In the genomic region with DNA sequence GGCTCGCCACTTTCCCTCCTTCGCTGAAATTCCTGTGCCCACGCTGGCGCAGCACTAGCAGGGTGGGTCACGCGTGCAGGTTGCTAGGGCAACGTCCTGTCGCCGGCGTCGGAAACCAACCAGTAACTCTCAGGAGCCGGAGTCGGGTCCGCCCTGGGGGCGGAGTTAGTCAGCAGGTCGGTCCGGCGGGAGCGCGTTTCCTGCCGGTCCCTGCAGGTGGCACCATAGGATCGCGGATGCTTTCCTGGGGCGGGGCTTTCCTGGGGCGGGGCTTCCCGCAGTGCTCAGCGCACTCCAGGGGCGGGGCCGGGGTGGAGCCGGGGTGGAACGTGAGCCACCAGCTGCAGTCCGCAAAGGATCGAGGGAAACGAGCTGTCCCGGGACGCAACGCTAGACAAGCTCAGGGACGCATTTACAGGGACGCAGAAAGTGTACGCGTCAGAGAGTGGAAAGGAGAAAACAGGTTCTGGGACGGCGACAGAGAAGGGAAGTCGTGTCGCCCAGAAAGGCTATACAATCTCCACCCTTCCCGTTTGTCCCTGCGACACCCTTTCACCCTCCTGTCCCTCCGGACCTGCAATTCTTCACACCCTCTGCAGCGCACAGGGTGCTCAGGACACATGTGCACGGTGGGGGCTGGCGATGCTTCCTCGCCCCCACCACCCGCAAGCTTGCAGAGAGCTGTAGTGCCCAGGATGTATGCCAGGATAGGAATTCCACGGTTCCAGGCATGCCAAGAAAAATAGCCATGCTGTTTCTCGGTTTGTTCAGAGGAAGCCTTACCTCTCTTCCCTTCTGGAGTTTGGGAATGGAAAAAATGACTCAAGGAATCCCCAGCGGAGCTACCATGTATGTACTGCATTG, we compare ENCODE assay signal across 8 cellular contexts. TPM values are rescaled to one million over a fixed set of nuclear protein-coding genes. Genes with fewer than 3 reads are reported as not detected.
DNase-seq lines count a peak whose midpoint lies in the region; ATAC-seq and TF ChIP-seq lines count a peak whose summit lies in the region.

No MANE protein-coding gene starts in this region.

- peak overlapping the region; percentile 98 for H3K4me2 ChIP-seq in BLaER1

- H4K20me1 ChIP-seq in BLaER1 = peaks cover 27% of the 10 kb centered on the region

- peaks cover 27% of the 10 kb centered on the region for H3K4me1 ChIP-seq in BLaER1

- intact Hi-C loops in activated CD4-positive, alpha-beta T cell treated with anti-CD3 and anti-CD28 coated beads, Interleukin-2, amount 10 ng/mL, durations not matched to agents 24 days and 14 days (cut with micrococcal nuclease) = loop anchor here (1.0 to 10.0 kb wide), 7 partner anchors 23 to 593 kb away; partner anchors contain the start of genes CBX1 and NFE2L1

- peak; percentile 86 for ATAC-seq in GM19351 (IDR thresholded peaks at IDR 0.05; ENCODE audit: unreplicated experiment)
- peak; percentile 80 for ATAC-seq in HG03520 (IDR thresholded peaks at IDR 0.05; ENCODE audit: unreplicated experiment)

- H3K4me3 ChIP-seq in BLaER1 = peak overlapping the region; percentile 63
- H3K4me3 ChIP-seq in coronary artery = peak overlapping the region; percentile 78

- no peaks in the 10 kb centered on the region for H3K9me3 Mint-ChIP-seq in activated CD4-positive, alpha-beta T cell treated with anti-CD3 and anti-CD28 coated beads, Interleukin-2, amount 10 ng/mL, durations not matched to agents 24 days and 14 days

- no peaks in the 10 kb centered on the region for H3K36me3 Mint-ChIP-seq in activated CD4-positive, alpha-beta T cell treated with anti-CD3 and anti-CD28 coated beads, Interleukin-2, amount 10 ng/mL, durations not matched to agents 24 days and 14 days (ENCODE audit: low read depth)

- H3K27me3 Mint-ChIP-seq in activated CD4-positive, alpha-beta T cell treated with anti-CD3 and anti-CD28 coated beads, Interleukin-2, amount 10 ng/mL, durations not matched to agents 24 days and 14 days = peaks cover 22% of the 10 kb centered on the region

- peak overlapping the region; percentile 83 for H3K27ac Mint-ChIP-seq in activated CD4-positive, alpha-beta T cell treated with anti-CD3 and anti-CD28 coated beads, Interleukin-2, amount 10 ng/mL, durations not matched to agents 24 days and 14 days

- H3K9me3 ChIP-seq in BLaER1 = no peaks in the 10 kb centered on the region

- peak overlapping the region; percentile 88 for H3K4me3 Mint-ChIP-seq in activated CD4-positive, alpha-beta T cell treated with anti-CD3 and anti-CD28 coated beads, Interleukin-2, amount 10 ng/mL, durations not matched to agents 24 days and 14 days

- H3K27me3 ChIP-seq in BLaER1 = peaks cover 51% of the 10 kb centered on the region

- H3K36me3 ChIP-seq in BLaER1 = no peaks in the 10 kb centered on the region

- H3K27ac ChIP-seq in BLaER1 = no peak overlapping the region
- H3K27ac ChIP-seq in coronary artery = peak overlapping the region; percentile 82 to 93

- H3K4me1 Mint-ChIP-seq in activated CD4-positive, alpha-beta T cell treated with anti-CD3 and anti-CD28 coated beads, Interleukin-2, amount 10 ng/mL, durations not matched to agents 24 days and 14 days = peaks cover 28% of the 10 kb centered on the region

- DNase-seq in NCI-H526 treated with DMSO at 0.1 percent for 48 hours (lab: John Stamatoyannopoulos, UW) (peak; percentile 93), coronary artery (ENCODE audit: low spot score) (peak; percentile 99), left kidney (ENCODE audit: low read depth, low spot score) (peak; percentile 99)
- peak; percentile 99 for DNase-seq in activated CD4-positive, alpha-beta T cell treated with anti-CD3 and anti-CD28 coated beads, Interleukin-2, amount 10 ng/mL, durations not matched to agents 24 days and 14 days
- peak; percentile 99 for DNase-seq in stimulated activated CD4-positive, alpha-beta T cell treated with anti-CD3 and anti-CD28 coated beads, Interleukin-1b, Interleukin-23, amount 100 ng/mL, for 4 hours (ENCODE audit: low read depth in 2 of 2)

- TF ChIP-seq CTCF in coronary artery (IDR thresholded peaks at IDR 0.05) = peak; percentile 79

- H3K9ac ChIP-seq in BLaER1 = no peak overlapping the region

RNA-seq across cellular contexts. Expression of gene COPZ2, which starts 12.3 kb away (rescaled TPM):
- total RNA-seq in activated CD4-positive, alpha-beta T cell treated with anti-CD3 and anti-CD28 coated beads, Interleukin-2, amount 10 ng/mL, durations not matched to agents 24 days and 14 days = 4.4 and 4.5 TPM in 2 replicates

RNA-seq across cellular contexts. Expression of gene NFE2L1, which starts 22.9 kb away (rescaled TPM):
- 85.2 and 93.1 TPM in 2 replicates for total RNA-seq in activated CD4-positive, alpha-beta T cell treated with anti-CD3 and anti-CD28 coated beads, Interleukin-2, amount 10 ng/mL, durations not matched to agents 24 days and 14 days

RNA-seq across cellular contexts. Expression of gene CDK5RAP3, which starts 54.4 kb away (rescaled TPM):
- 192 and 202 TPM in 2 replicates for total RNA-seq in activated CD4-positive, alpha-beta T cell treated with anti-CD3 and anti-CD28 coated beads, Interleukin-2, amount 10 ng/mL, durations not matched to agents 24 days and 14 days
